8 cellular contexts compared by ENCODE assay signal in the genomic region with DNA sequence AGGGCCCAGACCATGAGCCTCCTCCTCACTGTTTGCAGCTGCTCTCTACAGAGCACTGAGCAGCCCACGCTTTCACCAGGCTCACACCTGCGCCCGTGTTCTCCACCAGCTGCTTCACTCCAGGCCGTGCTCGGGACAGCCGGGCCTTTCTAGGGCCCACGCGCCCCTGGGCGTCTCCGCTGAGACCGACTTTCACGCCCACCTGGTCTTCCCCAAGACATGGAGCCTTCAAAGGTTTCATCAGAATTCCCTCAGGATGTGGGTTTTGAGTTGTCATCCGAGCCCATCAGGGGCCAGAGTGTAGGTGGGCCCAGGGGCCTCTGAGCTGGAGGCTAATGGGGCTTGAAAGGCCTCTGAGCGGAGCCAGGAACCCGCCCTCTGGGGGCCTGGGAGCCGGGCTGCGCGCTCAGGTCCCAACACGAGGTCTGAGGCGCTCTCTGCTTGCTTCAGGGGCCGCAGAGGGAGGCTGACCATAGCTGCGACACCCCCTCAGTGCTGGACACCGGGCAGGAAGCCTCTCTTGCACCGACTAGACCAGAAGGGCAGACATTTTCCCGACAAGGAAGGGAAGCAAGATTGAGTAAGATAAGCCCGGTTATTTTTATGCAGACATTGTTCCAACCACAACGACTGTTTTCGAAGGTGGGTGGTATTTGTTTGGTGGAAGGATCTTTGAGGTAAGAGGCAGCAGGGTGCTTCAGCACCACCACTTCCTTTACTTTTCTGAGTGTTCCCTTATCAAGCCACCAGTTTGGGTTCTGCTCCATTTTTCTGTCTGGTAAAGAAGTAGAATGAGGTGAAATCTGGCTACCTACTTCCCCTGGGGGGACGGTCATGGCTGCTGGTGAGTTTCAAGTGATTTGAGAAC.
A peak's percentile ranks its signal among the peaks of the same experiment; 100 is the strongest.
DNase-seq lines count a peak whose midpoint lies in the region; ATAC-seq and TF ChIP-seq lines count a peak whose summit lies in the region.

No MANE protein-coding gene starts in this region.

- no peak overlapping the region for H2BK120ac ChIP-seq in mesenchymal stem cell (ENCODE audit: low read depth, low read length)

- peaks cover 31% of the 10 kb centered on the region for H3K36me3 Mint-ChIP-seq in activated CD8-positive, alpha-beta T cell treated with anti-CD3 and anti-CD28 coated beads, Interleukin-2, amount 10 ng/mL, durations not matched to agents 7 days and 5 days (ENCODE audit: low read depth)
- H3K36me3 Mint-ChIP-seq in chondrocyte (ENCODE audit: low read depth), result no peaks in the 10 kb centered on the region

- H3K14ac ChIP-seq in mesenchymal stem cell (ENCODE audit: low read length in 2 of 2), result peak overlapping the region in 1 of 2 experiments; percentile 86

- H3K4me3 ChIP-seq in mesenchymal stem cell (ENCODE audit: insufficient read depth in 1 of 2, low read depth in 1 of 2, low read length in 2 of 2) (no peak overlapping the region), ascending aorta (no peak overlapping the region)

- peak overlapping the region in 1 of 2 experiments; percentile 26 for H3K4ac ChIP-seq in mesenchymal stem cell (ENCODE audit: low read depth in 1 of 2, low read length in 2 of 2)

- no peak overlapping the region for H3K4me2 ChIP-seq in mesenchymal stem cell (ENCODE audit: low read length, poor library complexity, severe bottlenecking)

- no peaks in the 10 kb centered on the region for H3K79me1 ChIP-seq in mesenchymal stem cell (replicated peaks; ENCODE audit: low read length, poor library complexity, severe bottlenecking)

- H3K23ac ChIP-seq in mesenchymal stem cell (ENCODE audit: low read length in 2 of 2), result no peak overlapping the region

- H3K27ac ChIP-seq in mesenchymal stem cell (ENCODE audit: low read length, poor library complexity, severe bottlenecking), result no peak overlapping the region
- no peak overlapping the region for H3K27ac ChIP-seq in ascending aorta

- H3K27me3 Mint-ChIP-seq in activated CD8-positive, alpha-beta T cell treated with anti-CD3 and anti-CD28 coated beads, Interleukin-2, amount 10 ng/mL, durations not matched to agents 7 days and 5 days (ENCODE audit: low read depth), result no peaks in the 10 kb centered on the region
- no peaks in the 10 kb centered on the region for H3K27me3 Mint-ChIP-seq in chondrocyte (ENCODE audit: low read depth)

- ATAC-seq in GM19455 (IDR thresholded peaks at IDR 0.05; ENCODE audit: unreplicated experiment), result peak; percentile 68
- peak; percentile 63 for ATAC-seq in HG03442 (IDR thresholded peaks at IDR 0.05; ENCODE audit: unreplicated experiment)
- ATAC-seq in activated CD8-positive, alpha-beta T cell treated with anti-CD3 and anti-CD28 coated beads, Interleukin-2, amount 10 ng/mL, durations not matched to agents 7 days and 5 days, result peak; percentile 74

- no peak overlapping the region for H4K8ac ChIP-seq in mesenchymal stem cell (ENCODE audit: low read length)

- H4K91ac ChIP-seq in mesenchymal stem cell (ENCODE audit: low read length), result no peak overlapping the region

- peaks cover 79% of the 10 kb centered on the region for H3K4me1 Mint-ChIP-seq in activated CD8-positive, alpha-beta T cell treated with anti-CD3 and anti-CD28 coated beads, Interleukin-2, amount 10 ng/mL, durations not matched to agents 7 days and 5 days (ENCODE audit: low read depth)
- peaks cover 12% of the 10 kb centered on the region for H3K4me1 Mint-ChIP-seq in chondrocyte (ENCODE audit: low read depth)

- no peaks in the 10 kb centered on the region for H3K27me3 ChIP-seq in mesenchymal stem cell (ENCODE audit: control insufficient read depth in 1 of 2, insufficient read depth in 1 of 2, low read length in 2 of 2)
- H3K27me3 ChIP-seq in ascending aorta, result no peaks in the 10 kb centered on the region

- CTCF ChIA-PET in activated CD8-positive, alpha-beta T cell treated with anti-CD3 and anti-CD28 coated beads, Interleukin-2, amount 10 ng/mL, durations not matched to agents 7 days and 5 days (lab: Charles Lee), result interaction anchor here (0.6 to 11.5 kb wide), 27 partner anchors 10 to 672 kb away, joined by 3 to 171 read pairs (median 7); a partner anchor contains a TSS

- 94% methylated on average over 29 of the region's 29 CpGs for WGBS in mesenchymal stem cell

- no peak overlapping the region for H2AK5ac ChIP-seq in mesenchymal stem cell (ENCODE audit: low read length, severe bottlenecking)

- no peaks in the 10 kb centered on the region for H3K9me3 ChIP-seq in mesenchymal stem cell (ENCODE audit: control insufficient read depth, low read length)
- no peaks in the 10 kb centered on the region for H3K9me3 ChIP-seq in ascending aorta

- peak; percentile 79 for DNase-seq in activated CD8-positive, alpha-beta T cell treated with anti-CD3 and anti-CD28 coated beads, Interleukin-2, amount 10 ng/mL, durations not matched to agents 7 days and 5 days
- DNase-seq in mesenchymal stem cell, result no peak
- DNase-seq in ascending aorta (ENCODE audit: low spot score in 2 of 2), result no peak
- DNase-seq in Ammon's horn (ENCODE audit: low spot score), result no peak
- no peak for DNase-seq in chondrocyte (ENCODE audit: low spot score)
- DNase-seq in NCI-H1092 treated with DMSO at 0.1 percent for 48 hours (lab: John Stamatoyannopoulos, UW), result no peak

- peak overlapping the region; percentile 99 for H3K27ac Mint-ChIP-seq in activated CD8-positive, alpha-beta T cell treated with anti-CD3 and anti-CD28 coated beads, Interleukin-2, amount 10 ng/mL, durations not matched to agents 7 days and 5 days
- H3K27ac Mint-ChIP-seq in chondrocyte (ENCODE audit: unreplicated experiment), result no peak overlapping the region

- H3K9ac ChIP-seq in mesenchymal stem cell (ENCODE audit: low read length), result no peak overlapping the region

- peaks cover 4% of the 10 kb centered on the region for H3K9me3 Mint-ChIP-seq in activated CD8-positive, alpha-beta T cell treated with anti-CD3 and anti-CD28 coated beads, Interleukin-2, amount 10 ng/mL, durations not matched to agents 7 days and 5 days (ENCODE audit: insufficient read depth)
- no peaks in the 10 kb centered on the region for H3K9me3 Mint-ChIP-seq in chondrocyte (ENCODE audit: low read depth)

- H3K18ac ChIP-seq in mesenchymal stem cell (ENCODE audit: low read depth in 1 of 2, low read length in 2 of 2), result peak overlapping the region in 1 of 2 experiments; percentile 29

- H2BK5ac ChIP-seq in mesenchymal stem cell (ENCODE audit: low read depth, low read length, poor library complexity, severe bottlenecking), result no peak overlapping the region

- peaks cover 6% of the 10 kb centered on the region for H3K4me1 ChIP-seq in mesenchymal stem cell (ENCODE audit: control insufficient read depth, insufficient read depth, low read depth, low read length)
- no peaks in the 10 kb centered on the region for H3K4me1 ChIP-seq in ascending aorta

- no peak overlapping the region for H2AFZ ChIP-seq in mesenchymal stem cell (ENCODE audit: low read depth, low read length)

- peak overlapping the region; percentile 85 for H3K4me3 Mint-ChIP-seq in activated CD8-positive, alpha-beta T cell treated with anti-CD3 and anti-CD28 coated beads, Interleukin-2, amount 10 ng/mL, durations not matched to agents 7 days and 5 days
- no peak overlapping the region for H3K4me3 Mint-ChIP-seq in chondrocyte (ENCODE audit: unreplicated experiment)

- TF ChIP-seq CTCF in ascending aorta (IDR thresholded peaks at IDR 0.05) (no peak), chondrocyte (IDR thresholded peaks at IDR 0.05) (no peak)

- peak overlapping the region; percentile 45 for H2BK15ac ChIP-seq in mesenchymal stem cell (ENCODE audit: low read depth, poor library complexity, severe bottlenecking)

- H3K36me3 ChIP-seq in mesenchymal stem cell (ENCODE audit: control insufficient read depth in 1 of 2, insufficient read depth in 2 of 2, low read depth in 1 of 2, low read length in 2 of 2), result no peaks in the 10 kb centered on the region
- H3K36me3 ChIP-seq in ascending aorta, result no peaks in the 10 kb centered on the region

- H2BK12ac ChIP-seq in mesenchymal stem cell (ENCODE audit: low read length in 2 of 2), result peak overlapping the region in 1 of 2 experiments; percentile 49

- intact Hi-C loops in ascending aorta (cut with DNase I), result no loop called here

- POLR2A ChIA-PET in activated CD8-positive, alpha-beta T cell treated with anti-CD3 and anti-CD28 coated beads, Interleukin-2, amount 10 ng/mL, durations not matched to agents 7 days and 5 days (lab: Charles Lee), result interaction anchor here (0.7 to 7.7 kb wide), 13 partner anchors 10 to 126 kb away, joined by 3 to 91 read pairs (median 4); a partner anchor contains a TSS
